9 cellular contexts compared by ENCODE assay signal in genomic region chr19:22634450-22634827, GRCh38. TPM values are rescaled to one million over a fixed set of nuclear protein-coding genes. Genes with fewer than 3 reads are reported as not detected.
A peak's percentile ranks its signal among the peaks of the same experiment; 100 is the strongest.
DNase-seq lines count a peak whose midpoint lies in the region; ATAC-seq and TF ChIP-seq lines count a peak whose summit lies in the region.
"Had no signal": no experiment of that assay in that cellular context is flagged by ENCODE, and none has a peak within 500 bp of the region (broad histone marks: within the 10 kb centered on the region; RNA-seq: fewer than 3 reads in every experiment).

No MANE protein-coding gene starts in this region.

- peak overlapping the region; percentile 70 for H3K4me3 ChIP-seq in LNCaP clone FGC (ENCODE audit: low read depth, low read length)
- H3K4me3 ChIP-seq in esophagus squamous epithelium = peak overlapping the region; percentile 43 to 75 (median 66)
- H3K4me3 ChIP-seq in skeletal muscle satellite cell (ENCODE audit: low read length) = peak overlapping the region; percentile 96

- DNase-seq in LNCaP clone FGC (ENCODE audit: low read depth) (no peak), esophagus squamous epithelium (lab: John Stamatoyannopoulos, UW) (no peak), HCEC 1CT (no peak), GM19238 (ENCODE audit: insufficient read length, low spot score) (no peak), HuH-7 (ENCODE audit: low spot score) (no peak)
- no peak for DNase-seq in stimulated activated CD8-positive, alpha-beta memory T cell treated with anti-CD3 and anti-CD28 coated beads, Interleukin-4, amount 100 ng/mL, for 48 hours

- ATAC-seq in GM18502 (IDR thresholded peaks at IDR 0.05; ENCODE audit: poor library complexity, unreplicated experiment) = peak; percentile 25

- 0% methylated on average over 7 of the region's 24 CpGs; no CpG with 5 or more reads in 1 of the 2 donors for WGBS in esophagus squamous epithelium, 2 donors

- intact Hi-C loops in esophagus squamous epithelium (cut with DNase I) = no loop called here

- no peak for TF ChIP-seq CTCF in LNCaP clone FGC (IDR thresholded peaks at IDR 0.05; ENCODE audit: control insufficient read depth, extremely low read depth, insufficient read depth)
- TF ChIP-seq CTCF in esophagus squamous epithelium (IDR thresholded peaks at IDR 0.05) = no peak

- H3K27me3 ChIP-seq in esophagus squamous epithelium = no peaks in the 10 kb centered on the region
- H3K27me3 ChIP-seq in skeletal muscle satellite cell (ENCODE audit: control insufficient read depth, insufficient read depth, low read length) = no peaks in the 10 kb centered on the region

- H3K36me3 ChIP-seq in esophagus squamous epithelium (no peaks in the 10 kb centered on the region), skeletal muscle satellite cell (ENCODE audit: insufficient read depth, low read length) (no peaks in the 10 kb centered on the region)

- H3K9me3 ChIP-seq in esophagus squamous epithelium (peaks cover 0 to 8% (median 0%) of the 10 kb centered on the region in 3 donors), skeletal muscle satellite cell (replicated peaks; ENCODE audit: low read length) (peaks cover 3% of the 10 kb centered on the region)

- H3K4me1 ChIP-seq in esophagus squamous epithelium = peaks cover 0 to 14% (median 5%) of the 10 kb centered on the region in 3 donors
- H3K4me1 ChIP-seq in skeletal muscle satellite cell (ENCODE audit: control insufficient read depth, insufficient read depth, low read length) = no peaks in the 10 kb centered on the region

- peak overlapping the region; percentile 93 for H3K4me2 ChIP-seq in skeletal muscle satellite cell (ENCODE audit: low read length)
- H3K4me2 ChIP-seq: KMS-11 had no signal

- peak overlapping the region; percentile 82 for H3K9ac ChIP-seq in skeletal muscle satellite cell (ENCODE audit: low read depth, low read length)
- H3K9ac ChIP-seq: KMS-11 had no signal

- no peak for TF ChIP-seq POLR2A in esophagus squamous epithelium (IDR thresholded peaks at IDR 0.05)

- H3K27ac ChIP-seq in esophagus squamous epithelium = peak overlapping the region in 3 of 4 donors; percentile 34 to 72 (median 34)
- H3K27ac ChIP-seq: KMS-11 had no signal

RNA-seq across cellular contexts. Expression of gene ZNF492, which starts 0.3 kb away (rescaled TPM):
- under 1 TPM; 0.09 to 0.95 (median 0.23) TPM for total RNA-seq in esophagus squamous epithelium
- total RNA-seq in skeletal muscle satellite cell (2012; rRNA removed) = 0.22 and 0.25 TPM in 2 replicates
